ENCODE assay signal across 10 cellular contexts in the genomic region with DNA sequence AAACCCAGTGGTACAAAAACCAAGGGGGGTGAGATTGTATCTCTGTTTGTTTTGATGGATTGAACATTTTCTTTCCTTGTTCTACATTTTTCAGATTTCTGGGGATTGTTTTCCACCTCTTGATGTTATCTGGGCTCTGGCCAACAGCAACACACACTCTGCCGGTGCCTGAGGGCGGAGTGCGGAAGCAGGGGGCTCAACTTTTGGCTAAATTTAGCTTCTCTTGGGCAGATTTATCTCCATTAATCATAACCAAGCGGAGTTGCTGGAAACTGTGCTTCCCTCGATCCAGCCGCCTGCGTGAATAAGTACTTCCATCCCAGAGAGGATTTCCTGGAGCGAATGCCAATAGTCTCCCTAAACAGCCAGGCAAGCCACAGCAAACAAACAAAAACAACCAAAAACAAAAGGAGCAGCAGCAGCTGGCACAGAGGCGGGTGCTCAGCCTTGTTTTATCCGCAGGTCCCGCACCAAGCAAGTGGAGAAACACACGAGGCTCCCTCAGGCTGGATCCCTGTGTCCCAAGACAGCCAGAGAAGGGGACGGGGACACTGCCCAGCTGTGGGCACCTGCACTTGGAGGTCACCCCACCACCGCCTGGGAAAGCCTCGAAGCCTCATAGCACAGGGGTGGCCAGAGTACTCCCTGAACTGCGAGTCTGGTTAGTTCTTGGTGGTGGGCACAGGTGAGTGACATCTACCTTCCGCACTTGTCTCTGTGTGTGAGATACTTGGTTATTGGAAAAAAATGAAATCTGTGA.
DNase-seq lines count a peak whose midpoint lies in the region; ATAC-seq and TF ChIP-seq lines count a peak whose summit lies in the region.
"Had no signal": no experiment of that assay in that cellular context is flagged by ENCODE, and none has a peak within 500 bp of the region (broad histone marks: within the 10 kb centered on the region; RNA-seq: fewer than 3 reads in every experiment).

No MANE protein-coding gene starts in this region.

- DNase-seq in astrocyte of the spinal cord (ENCODE audit: low read depth, low spot score) (peak; percentile 38), left lobe of liver (ENCODE audit: low spot score) (peak; percentile 43), testis (peak; percentile 14), HK-2 (ENCODE audit: unreplicated experiment) (no peak), NCI-H1417 treated with DMSO at 0.1 percent for 48 hours (lab: John Stamatoyannopoulos, UW) (no peak), GM10248 (ENCODE audit: extremely low spot score) (no peak)
- DNase-seq: DMS79, NCI-H1092 treated with DMSO at 0.1 percent for 48 hours had no signal

- CTCF ChIA-PET in GM10248 (lab: Yijun Ruan, JAX) = interaction anchor here (0.7 to 1.2 kb wide), 3 partner anchors 13 to 111 kb away, joined by 3 to 4 read pairs (median 3); no protein-coding TSS in a partner anchor

- H3K27ac ChIP-seq in KOPT-K1 (ENCODE audit: low read depth, low read length, poor library complexity, severe bottlenecking) = peak overlapping the region; percentile 10
- no peak overlapping the region for H3K27ac ChIP-seq in testis

- POLR2A ChIA-PET in GM10248 (lab: Yijun Ruan, JAX) = no interaction called here

- whole genome bisulfite sequencing in testis, 2 donors = 59 to 63% methylated on average over 17 of the region's 17 CpGs

- H3K9me3 ChIP-seq in KOPT-K1 (ENCODE audit: insufficient read depth, low read length, poor library complexity, severe bottlenecking) = peaks cover 19% of the 10 kb centered on the region
- no peaks in the 10 kb centered on the region for H3K9me3 ChIP-seq in testis

- TF ChIP-seq CTCF in astrocyte of the spinal cord (IDR thresholded peaks at IDR 0.05; ENCODE audit: low read depth, low read length) = no peak
- TF ChIP-seq CTCF in testis (IDR thresholded peaks at IDR 0.05) = no peak
- no peak for TF ChIP-seq CTCF in GM10248 (IDR thresholded peaks at IDR 0.05; ENCODE audit: control extremely low read depth, extremely low read depth, low read depth, missing control alignments)

- H3K4me3 ChIP-seq in astrocyte of the spinal cord (ENCODE audit: low read depth, low read length) (no peak overlapping the region), testis (no peak overlapping the region)

- peaks cover 8% of the 10 kb centered on the region for H3K4me1 ChIP-seq in testis

- H3K36me3 ChIP-seq in KOPT-K1 (ENCODE audit: insufficient read depth, low read length) (no peaks in the 10 kb centered on the region), testis (ENCODE audit: low read depth, missing control alignments) (no peaks in the 10 kb centered on the region)

- H3K27me3 ChIP-seq in testis = no peaks in the 10 kb centered on the region

- intact Hi-C loops in testis (cut with DNase I; ENCODE audit: low total_unique reads) = no loop called here

- in situ Hi-C loops in astrocyte of the spinal cord (cut with HindIII; ENCODE audit: low sequenced_read_pairs) = no loop called here

- ATAC-seq in left lobe of liver (peak; percentile 42), GM18520 (IDR thresholded peaks at IDR 0.05; ENCODE audit: unreplicated experiment) (no peak)

- TF ChIP-seq POLR2A in testis (IDR thresholded peaks at IDR 0.05) = no peak

Comparison
In these comparisons a context has a peak if more than half of its experiments do, and no peak if none do; other contexts are left out.
1. DNase-seq: peak in astrocyte of the spinal cord (single experiment), left lobe of liver (single experiment) and testis (single experiment); none in HK-2 (single experiment), NCI-H1417 treated with DMSO at 0.1 percent for 48 hours (single experiment) and GM10248 (single experiment).